Comparison of ENCODE assay signal across 8 cellular contexts in genomic region chr22:43867839-43868652, GRCh38. TPM values are rescaled to one million over a fixed set of nuclear protein-coding genes. Genes with fewer than 3 reads are reported as not detected.
DNase-seq lines count a peak whose midpoint lies in the region; ATAC-seq and TF ChIP-seq lines count a peak whose summit lies in the region.

No MANE protein-coding gene starts in this region.

- H3K4me2 ChIP-seq in hepatocyte = no peak overlapping the region

- ATAC-seq in activated naive CD4-positive, alpha-beta T cell treated with anti-CD3 and anti-CD28 coated beads, Interleukin-2, amount 50 U/mL, for 72 hours = no peak
- ATAC-seq in HG02970 (IDR thresholded peaks at IDR 0.05; ENCODE audit: low FRiP score, unreplicated experiment) = no peak

- no peaks in the 10 kb centered on the region for H3K9me2 ChIP-seq in hepatocyte (replicated peaks; ENCODE audit: insufficient read depth)

- H3K36me3 Mint-ChIP-seq in activated naive CD4-positive, alpha-beta T cell treated with anti-CD3 and anti-CD28 coated beads, Interleukin-2, amount 50 U/mL, for 72 hours = no peaks in the 10 kb centered on the region

- H2AFZ ChIP-seq in hepatocyte = no peak overlapping the region

- H3K9me3 ChIP-seq in BE2C = no peaks in the 10 kb centered on the region
- no peaks in the 10 kb centered on the region for H3K9me3 ChIP-seq in hepatocyte (ENCODE audit: low read depth)
- no peaks in the 10 kb centered on the region for H3K9me3 ChIP-seq in effector memory CD4-positive, alpha-beta T cell (ENCODE audit: control insufficient read depth, low read length)

- no peaks in the 10 kb centered on the region for H4K20me1 ChIP-seq in hepatocyte (ENCODE audit: insufficient read depth, poor library complexity, severe bottlenecking)

- no peak overlapping the region for H3K27ac ChIP-seq in hepatocyte
- no peak overlapping the region for H3K27ac ChIP-seq in effector memory CD4-positive, alpha-beta T cell (ENCODE audit: insufficient read depth, low read length, poor library complexity, severe bottlenecking)

- TF ChIP-seq CTCF in BE2C (IDR thresholded peaks at IDR 0.05; ENCODE audit: low read depth, low read length) = no peak
- no peak for TF ChIP-seq CTCF in hepatocyte (IDR thresholded peaks at IDR 0.05; ENCODE audit: poor library complexity)

- DNase-seq in BE2C = peak; percentile 0
- DNase-seq in HuH-7 (ENCODE audit: low spot score) = peak; percentile 82
- peak; percentile 16 to 22 for DNase-seq in activated naive CD4-positive, alpha-beta T cell treated with anti-CD3 and anti-CD28 coated beads, Interleukin-2, amount 50 U/mL, for 72 hours (ENCODE audit: low spot score in 2 of 2)
- peak; percentile 91 for DNase-seq in hepatocyte (ENCODE audit: low spot score)
- DNase-seq in stimulated activated CD4-positive, alpha-beta T cell treated with anti-CD3 and anti-CD28 coated beads, TNF-alpha, amount 100 ng/mL, for 48 hours (ENCODE audit: low read depth in 3 of 3) = peak in 2 of 3 donors; percentile 9 to 10
- DNase-seq in inferior parietal cortex (ENCODE audit: extremely low spot score) = no peak
- DNase-seq in effector memory CD4-positive, alpha-beta T cell = no peak

- H3K4me3 ChIP-seq in BE2C (ENCODE audit: low read depth, low read length) (no peak overlapping the region), hepatocyte (no peak overlapping the region)
- H3K4me3 ChIP-seq in effector memory CD4-positive, alpha-beta T cell (ENCODE audit: insufficient read depth, low read depth, low read length, poor library complexity, severe bottlenecking) = no peak overlapping the region

- no peaks in the 10 kb centered on the region for H3K4me1 ChIP-seq in BE2C
- H3K4me1 ChIP-seq in hepatocyte (ENCODE audit: insufficient read depth) = no peaks in the 10 kb centered on the region
- no peaks in the 10 kb centered on the region for H3K4me1 ChIP-seq in effector memory CD4-positive, alpha-beta T cell (ENCODE audit: control insufficient read depth, insufficient read depth, low read length, poor library complexity, severe bottlenecking)

- H3K79me2 ChIP-seq in hepatocyte = no peaks in the 10 kb centered on the region

- 12% methylated on average over 11 of the region's 11 CpGs for WGBS in hepatocyte (ENCODE audit: low lambda C conversion rate, missing lambda C conversion rate)

- no peak overlapping the region for H3K27ac Mint-ChIP-seq in activated naive CD4-positive, alpha-beta T cell treated with anti-CD3 and anti-CD28 coated beads, Interleukin-2, amount 50 U/mL, for 72 hours

- no peaks in the 10 kb centered on the region for H3K36me3 ChIP-seq in BE2C
- H3K36me3 ChIP-seq in hepatocyte (replicated peaks; ENCODE audit: insufficient read depth, low read depth) = no peaks in the 10 kb centered on the region
- H3K36me3 ChIP-seq in effector memory CD4-positive, alpha-beta T cell (ENCODE audit: control insufficient read depth, insufficient read depth, low read length) = no peaks in the 10 kb centered on the region

- H3K9me3 Mint-ChIP-seq in activated naive CD4-positive, alpha-beta T cell treated with anti-CD3 and anti-CD28 coated beads, Interleukin-2, amount 50 U/mL, for 72 hours = peaks cover 11 to 17% of the 10 kb centered on the region in 2 donors

- H3K27me3 ChIP-seq in BE2C (no peaks in the 10 kb centered on the region; the same call in 1 of the 2 replicates), hepatocyte (peaks cover 25% of the 10 kb centered on the region)
- H3K27me3 ChIP-seq in effector memory CD4-positive, alpha-beta T cell (replicated peaks; ENCODE audit: control insufficient read depth, insufficient read depth, low read length, poor library complexity, severe bottlenecking) = no peaks in the 10 kb centered on the region

RNA-seq across cellular contexts. Expression of gene SULT4A1, which starts 5.7 kb away (rescaled TPM):
- polyA plus RNA-seq in BE2C (2012; ENCODE audit: insufficient read depth, insufficient read length, low read depth) = 39.4 TPM
- under 1 TPM in 1 of 2 donors, not detected in 1; 0.29 TPM for total RNA-seq in activated naive CD4-positive, alpha-beta T cell treated with anti-CD3 and anti-CD28 coated beads, Interleukin-2, amount 50 U/mL, for 72 hours
- 0.60 and 1.1 TPM in 2 replicates for total RNA-seq in hepatocyte
- 1.7 and 2.8 TPM in 2 replicates for polyA plus RNA-seq in hepatocyte

RNA-seq across cellular contexts. Expression of gene PNPLA5, which starts 23.8 kb away (rescaled TPM):
- polyA plus RNA-seq in BE2C (2012; ENCODE audit: insufficient read depth, insufficient read length, low read depth) = not detected
- total RNA-seq in activated naive CD4-positive, alpha-beta T cell treated with anti-CD3 and anti-CD28 coated beads, Interleukin-2, amount 50 U/mL, for 72 hours = not detected
- total RNA-seq in hepatocyte = 0.57 TPM in 1 of 2 replicates, not detected in the other
- 0.11 and 0.45 TPM in 2 replicates for polyA plus RNA-seq in hepatocyte

RNA-seq across cellular contexts. Expression of gene PNPLA3, which starts 55.6 kb away (rescaled TPM):
- polyA plus RNA-seq in BE2C (2012; ENCODE audit: insufficient read depth, insufficient read length, low read depth) = 0.37 TPM
- total RNA-seq in activated naive CD4-positive, alpha-beta T cell treated with anti-CD3 and anti-CD28 coated beads, Interleukin-2, amount 50 U/mL, for 72 hours = under 1 TPM; 0.39 to 0.58 TPM
- total RNA-seq in hepatocyte = 14.4 and 17.1 TPM in 2 replicates
- 17.3 and 18.9 TPM in 2 replicates for polyA plus RNA-seq in hepatocyte

RNA-seq across cellular contexts. Expression of gene EFCAB6, which starts 55.9 kb away (rescaled TPM):
- polyA plus RNA-seq in BE2C (2012; ENCODE audit: insufficient read depth, insufficient read length, low read depth) = 0.45 TPM
- under 1 TPM; 0.27 to 0.80 TPM for total RNA-seq in activated naive CD4-positive, alpha-beta T cell treated with anti-CD3 and anti-CD28 coated beads, Interleukin-2, amount 50 U/mL, for 72 hours
- 1.0 and 2.1 TPM in 2 replicates for total RNA-seq in hepatocyte
- polyA plus RNA-seq in hepatocyte = 0.59 and 2.7 TPM in 2 replicates

Comparison
In these comparisons a context has a peak if more than half of its experiments do, and no peak if none do; other contexts are left out.
1. DNase-seq: peak in BE2C (single experiment), HuH-7 (single experiment), activated naive CD4-positive, alpha-beta T cell treated with anti-CD3 and anti-CD28 coated beads, Interleukin-2, amount 50 U/mL, for 72 hours (2 of 2), hepatocyte (single experiment) and stimulated activated CD4-positive, alpha-beta T cell treated with anti-CD3 and anti-CD28 coated beads, TNF-alpha, amount 100 ng/mL, for 48 hours (2 of 3); none in inferior parietal cortex (single experiment) and effector memory CD4-positive, alpha-beta T cell (0 of 3).